ENCODE assay signal across 9 cellular contexts in genomic region chr1:228415853-228416216, GRCh38. TPM values are rescaled to one million over a fixed set of nuclear protein-coding genes. Genes with fewer than 3 reads are reported as not detected.
A peak's percentile ranks its signal among the peaks of the same experiment; 100 is the strongest.
DNase-seq lines count a peak whose midpoint lies in the region; ATAC-seq and TF ChIP-seq lines count a peak whose summit lies in the region.
"Had no signal": no experiment of that assay in that cellular context is flagged by ENCODE, and none has a peak within 500 bp of the region (broad histone marks: within the 10 kb centered on the region; RNA-seq: fewer than 3 reads in every experiment).

No MANE protein-coding gene starts in this region.

- H3K36me3 ChIP-seq in kidney epithelial cell (ENCODE audit: control insufficient read depth, insufficient read depth, low read length): no peaks in the 10 kb centered on the region
- H3K36me3 ChIP-seq in adrenal gland (replicated peaks in 1 of 2): no peaks in the 10 kb centered on the region

- peak overlapping the region; percentile 86 to 93 for H3K4me3 Mint-ChIP-seq in stimulated activated naive CD8-positive, alpha-beta T cell treated with anti-CD3 and anti-CD28 coated beads, Interleukin-15, amount 100 ng/mL, for 72 hours

- 18 to 31% (median 19%) methylated on average over 17 to 23 of the region's 23 CpGs for WGBS in adrenal gland, 4 donors

- peaks cover 33% of the 10 kb centered on the region for H3K4me1 Mint-ChIP-seq in stimulated activated naive CD8-positive, alpha-beta T cell treated with anti-CD3 and anti-CD28 coated beads, Interleukin-15, amount 100 ng/mL, for 72 hours

- in situ Hi-C loops in astrocyte of the cerebellum (cut with HindIII; ENCODE audit: low sequenced_read_pairs): no loop called here

- H3K4me3 ChIP-seq in astrocyte of the cerebellum (ENCODE audit: low read depth, low read length): peak overlapping the region; percentile 44
- peak overlapping the region; percentile 44 for H3K4me3 ChIP-seq in kidney epithelial cell (ENCODE audit: low read depth, low read length)
- peak overlapping the region in 1 of 4 donors; percentile 45 for H3K4me3 ChIP-seq in adrenal gland
- H3K4me3 ChIP-seq: A549 had no signal

- H3K27me3 ChIP-seq in kidney epithelial cell (ENCODE audit: control insufficient read depth, insufficient read depth, low read length): peaks cover 6% of the 10 kb centered on the region
- H3K27me3 ChIP-seq in adrenal gland: peaks cover 14% of the 10 kb centered on the region

- peaks cover 8 to 14% of the 10 kb centered on the region in 2 donors for H3K4me1 ChIP-seq in adrenal gland (replicated peaks in 1 of 2)
- H3K4me1 ChIP-seq: A549 had no signal

- H3K9me3 ChIP-seq in adrenal gland (replicated peaks in 1 of 3): no peaks in the 10 kb centered on the region
- H3K9me3 ChIP-seq: A549 had no signal

- intact Hi-C loops in adrenal gland (cut with DNase I): no loop called here

- peak; percentile 31 for ATAC-seq in stimulated activated naive CD8-positive, alpha-beta T cell treated with anti-CD3 and anti-CD28 coated beads, Interleukin-15, amount 100 ng/mL, for 72 hours
- ATAC-seq in GM19397 (IDR thresholded peaks at IDR 0.05; ENCODE audit: unreplicated experiment): no peak
- ATAC-seq: A549 had no signal

- H3K27ac ChIP-seq in adrenal gland: no peak overlapping the region
- H3K27ac ChIP-seq: A549 had no signal

- peaks cover 35% of the 10 kb centered on the region for H3K27me3 Mint-ChIP-seq in stimulated activated naive CD8-positive, alpha-beta T cell treated with anti-CD3 and anti-CD28 coated beads, Interleukin-15, amount 100 ng/mL, for 72 hours

- TF ChIP-seq CTCF in astrocyte of the cerebellum (IDR thresholded peaks at IDR 0.05; ENCODE audit: low read depth, low read length, missing control alignments) (no peak), kidney epithelial cell (IDR thresholded peaks at IDR 0.05; ENCODE audit: insufficient read depth, low read length, poor library complexity, severe bottlenecking) (no peak), adrenal gland (IDR thresholded peaks at IDR 0.05) (no peak)

- no peak for TF ChIP-seq POLR2A in adrenal gland (IDR thresholded peaks at IDR 0.05)

- no peaks in the 10 kb centered on the region for H3K9me3 Mint-ChIP-seq in stimulated activated naive CD8-positive, alpha-beta T cell treated with anti-CD3 and anti-CD28 coated beads, Interleukin-15, amount 100 ng/mL, for 72 hours

- DNase-seq in NCI-H146 (lab: John Stamatoyannopoulos, UW) (peak; percentile 32), NCI-H146 treated with DMSO at 0.1 percent for 48 hours (lab: John Stamatoyannopoulos, UW; ENCODE audit: unreplicated experiment) (no peak), astrocyte of the cerebellum (ENCODE audit: low read depth) (no peak), kidney epithelial cell (ENCODE audit: low read depth) (no peak), adrenal gland (no peak), NCI-H1092 (lab: John Stamatoyannopoulos, UW) (no peak)
- DNase-seq in stimulated activated naive CD8-positive, alpha-beta T cell treated with anti-CD3 and anti-CD28 coated beads, Interleukin-15, amount 100 ng/mL, for 72 hours: no peak

- H3K27ac Mint-ChIP-seq in stimulated activated naive CD8-positive, alpha-beta T cell treated with anti-CD3 and anti-CD28 coated beads, Interleukin-15, amount 100 ng/mL, for 72 hours: no peak overlapping the region

RNA-seq across cellular contexts. Expression of gene TRIM17, which starts 0.8 kb away (rescaled TPM):
- total RNA-seq in kidney epithelial cell (4.6 and 6.1 TPM in 2 replicates), adrenal gland (1 to 10 TPM in 3 of 8 donors, under 1 TPM in 3, not detected in 2; 0.42 to 7.4 (median 1.2) TPM)
- 1 to 10 TPM in 1 of 3 donors, under 1 TPM in 1, not detected in 1; 0.74 to 1.8 TPM for polyA plus RNA-seq in adrenal gland
- polyA plus RNA-seq: A549 had no signal

RNA-seq across cellular contexts. Expression of gene TRIM11, which starts 9.2 kb away (rescaled TPM):
- total RNA-seq in kidney epithelial cell (47.0 and 59.9 TPM in 2 replicates), adrenal gland (10 to 100 TPM; 12.1 to 26.7 (median 19.1) TPM)
- 10 to 100 TPM in 2 of 3 donors, 1 to 10 TPM in 1; 3.5 to 17.2 (median 12.8) TPM for polyA plus RNA-seq in adrenal gland
